18 cellular contexts compared by ENCODE assay signal in the genomic region with DNA sequence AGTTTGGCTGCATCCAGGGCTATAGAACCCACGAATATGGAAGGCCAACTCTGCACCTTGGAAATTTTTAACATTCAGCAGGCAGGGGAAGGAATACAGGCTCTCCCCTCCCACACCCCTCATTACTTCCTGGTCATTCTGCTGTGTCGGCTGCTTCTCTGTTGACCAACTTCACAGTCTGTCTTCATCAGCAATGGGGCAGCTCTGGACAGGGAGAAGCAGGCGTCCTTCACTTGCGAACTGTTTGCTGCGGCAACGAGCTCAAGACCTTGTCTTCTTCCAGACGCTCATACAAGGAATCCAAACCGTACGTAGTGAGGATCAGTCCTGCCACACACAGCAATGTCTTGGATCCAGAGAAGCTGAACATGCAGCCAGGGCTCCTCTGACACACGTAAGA.
"Had no signal": no experiment of that assay in that cellular context is flagged by ENCODE, and none has a peak within 500 bp of the region (broad histone marks: within the 10 kb centered on the region; RNA-seq: fewer than 3 reads in every experiment).

No MANE protein-coding gene starts in this region.

- H3K4me3 ChIP-seq: coronary artery, esophagus muscularis mucosa, gastroesophageal sphincter, heart left ventricle, hepatocyte, mucosa of descending colon, neural progenitor cell, testis, tibial artery had no signal

- H3K9ac ChIP-seq: neural progenitor cell had no signal

- H3K36me3 ChIP-seq: esophagus muscularis mucosa, gastroesophageal sphincter, heart left ventricle, neural progenitor cell, tibial artery had no signal

- ATAC-seq: foreskin keratinocyte; mucosa of descending colon; naive thymus-derived CD4-positive, alpha-beta T cell; sciatic nerve; stimulated activated memory B cell treated with anti-CD40 and anti-IgM and Interleukin-4, amounts not matched to agents 10 μg/mL and 1 μg/mL and 100 μg/mL, for 72 hours; stimulated activated naive CD8-positive, alpha-beta T cell treated with anti-CD3 and anti-CD28 coated beads, Interleukin-15, Interleukin-2, amounts not matched to agents 100 U/mL and 50 U/mL, for 24 hours had no signal

- H3K27me3 ChIP-seq: esophagus muscularis mucosa, foreskin keratinocyte, gastroesophageal sphincter, heart left ventricle, hepatocyte, neural progenitor cell, testis, tibial artery had no signal

- H3K4me1 ChIP-seq: foreskin keratinocyte had no signal

- DNase-seq: dermis blood vessel endothelial cell; effector memory CD4-positive, alpha-beta T cell; foreskin keratinocyte; heart left ventricle; mesenchymal stem cell; mucosa of descending colon; naive thymus-derived CD4-positive, alpha-beta T cell; stimulated activated CD4-positive, alpha-beta T cell treated with anti-CD3 and anti-CD28 coated beads, Interleukin-4, amount 100 ng/mL, for 4 hours; stimulated activated naive CD8-positive, alpha-beta T cell treated with anti-CD3 and anti-CD28 coated beads, Interleukin-15, Interleukin-2, amounts not matched to agents 100 U/mL and 50 U/mL, for 24 hours; testis had no signal

- H3K9me3 ChIP-seq: esophagus muscularis mucosa, gastroesophageal sphincter, heart left ventricle, mucosa of descending colon, testis, tibial artery had no signal

- H3K27ac ChIP-seq: coronary artery, foreskin keratinocyte, hepatocyte, neural progenitor cell, testis, tibial artery had no signal
